In genomic region chr3:37465174-37465573, GRCh38 we compare ENCODE assay signal across 20 cellular contexts. TPM values are rescaled to one million over a fixed set of nuclear protein-coding genes. Genes with fewer than 3 reads are reported as not detected.
DNase-seq lines count a peak whose midpoint lies in the region; TF ChIP-seq lines count a peak whose summit lies in the region.
"Had no signal": no experiment of that assay in that cellular context is flagged by ENCODE, and none has a peak within 500 bp of the region (broad histone marks: within the 10 kb centered on the region; RNA-seq: fewer than 3 reads in every experiment).

No MANE protein-coding gene starts in this region.

- H3K27ac Mint-ChIP-seq in endodermal cell (no peak overlapping the region), neural crest cell (ENCODE audit: unreplicated experiment) (peak overlapping the region; percentile 6)
- no peak overlapping the region for H3K27ac Mint-ChIP-seq in T-helper 2 cell treated with Interferon-gamma antibody and Interleukin-4, amounts not matched to agents 5 μg/mL and 100 μg/mL, for 36 hours
- H3K27ac Mint-ChIP-seq: CD4-positive, CD25-positive, alpha-beta regulatory T cell; CD8-positive, alpha-beta T cell had no signal

- peaks cover 14 to 32% (median 17%) of the 10 kb centered on the region in 11 experiments for H3K9me3 ChIP-seq in BLaER1 treated with 17β-estradiol and CSF1 and Interleukin-3, amounts not matched to agents 10 nM and 100 nM (replicated peaks in 1 of 11)
- H3K9me3 ChIP-seq in adrenal gland (replicated peaks in 1 of 3) (peaks cover 0 to 6% (median 0%) of the 10 kb centered on the region in 3 donors), endodermal cell (ENCODE audit: control insufficient read depth, low read length) (peaks cover 12% of the 10 kb centered on the region)
- H3K9me3 ChIP-seq: A549, BE2C had no signal

- H3K27me3 Mint-ChIP-seq in endodermal cell (ENCODE audit: insufficient read depth) = peaks cover 1% of the 10 kb centered on the region
- no peaks in the 10 kb centered on the region for H3K27me3 Mint-ChIP-seq in neural crest cell (ENCODE audit: low read depth)
- H3K27me3 Mint-ChIP-seq in T-helper 2 cell treated with Interferon-gamma antibody and Interleukin-4, amounts not matched to agents 5 μg/mL and 100 μg/mL, for 36 hours (ENCODE audit: low read depth) = peaks cover 10% of the 10 kb centered on the region

- H3K4me3 ChIP-seq in BLaER1 treated with 17β-estradiol and CSF1 and Interleukin-3, amounts not matched to agents 10 nM and 100 nM = no peak overlapping the region
- H3K4me3 ChIP-seq in adrenal gland (no peak overlapping the region), endodermal cell (ENCODE audit: low read length) (no peak overlapping the region)
- H3K4me3 ChIP-seq: A549 had no signal

- no peak overlapping the region for H3K4me3 Mint-ChIP-seq in endodermal cell
- H3K4me3 Mint-ChIP-seq in neural crest cell = no peak overlapping the region
- H3K4me3 Mint-ChIP-seq in T-helper 2 cell treated with Interferon-gamma antibody and Interleukin-4, amounts not matched to agents 5 μg/mL and 100 μg/mL, for 36 hours = no peak overlapping the region
- H3K4me3 Mint-ChIP-seq: CD4-positive, CD25-positive, alpha-beta regulatory T cell; CD8-positive, alpha-beta T cell had no signal

- TF ChIP-seq CTCF in adrenal gland (IDR thresholded peaks at IDR 0.05) (no peak), endodermal cell (conservative IDR thresholded peaks at IDR 0.05) (no peak), neural crest cell (conservative IDR thresholded peaks at IDR 0.05) (no peak)

- peaks cover 0 to 54% (median 0%) of the 10 kb centered on the region in 11 experiments; a peak in 6 of 22 replicates for H4K20me1 ChIP-seq in BLaER1 treated with 17β-estradiol and CSF1 and Interleukin-3, amounts not matched to agents 10 nM and 100 nM

- peaks cover 16% of the 10 kb centered on the region for H3K36me3 Mint-ChIP-seq in endodermal cell (ENCODE audit: low read depth)
- H3K36me3 Mint-ChIP-seq in neural crest cell (ENCODE audit: low read depth) = no peaks in the 10 kb centered on the region
- no peaks in the 10 kb centered on the region for H3K36me3 Mint-ChIP-seq in T-helper 2 cell treated with Interferon-gamma antibody and Interleukin-4, amounts not matched to agents 5 μg/mL and 100 μg/mL, for 36 hours (ENCODE audit: low read depth)
- H3K36me3 Mint-ChIP-seq: CD4-positive, CD25-positive, alpha-beta regulatory T cell; CD8-positive, alpha-beta T cell had no signal

- peaks cover 0 to 13% (median 0%) of the 10 kb centered on the region in 11 experiments; a peak in 3 of 22 replicates for H3K36me3 ChIP-seq in BLaER1 treated with 17β-estradiol and CSF1 and Interleukin-3, amounts not matched to agents 10 nM and 100 nM
- H3K36me3 ChIP-seq in adrenal gland (replicated peaks in 1 of 2) (no peaks in the 10 kb centered on the region), endodermal cell (ENCODE audit: control insufficient read depth, insufficient read depth, low read length) (no peaks in the 10 kb centered on the region)
- H3K36me3 ChIP-seq: BE2C had no signal

- H3K4me2 ChIP-seq in BLaER1 treated with 17β-estradiol and CSF1 and Interleukin-3, amounts not matched to agents 10 nM and 100 nM = peak overlapping the region in 8 of 11 experiments; percentile 12 to 77 (median 62); a peak in 13 of 22 replicates
- H3K4me2 ChIP-seq: A549 had no signal

- WGBS in adrenal gland, 4 donors = 71 to 76% (median 73%) methylated on average over 4 of the region's 4 CpGs
- WGBS in endodermal cell (ENCODE audit: insufficient coverage in 1 of 2, insufficient read length in 1 of 2), 2 experiments = 85 to 89% methylated on average over 2 to 4 of the region's 4 CpGs

- H3K27ac ChIP-seq in BLaER1 treated with 17β-estradiol and CSF1 and Interleukin-3, amounts not matched to agents 10 nM and 100 nM = no peak overlapping the region
- H3K27ac ChIP-seq in adrenal gland = peak overlapping the region in 3 of 5 donors; percentile 20 to 63 (median 39)
- no peak overlapping the region for H3K27ac ChIP-seq in endodermal cell (ENCODE audit: low read depth, low read length)
- H3K27ac ChIP-seq: A549, C4-2B had no signal

- H3K9ac ChIP-seq in BLaER1 treated with 17β-estradiol and CSF1 and Interleukin-3, amounts not matched to agents 10 nM and 100 nM = no peak overlapping the region
- H3K9ac ChIP-seq in endodermal cell (ENCODE audit: extremely low read depth, low read length, poor library complexity, severe bottlenecking) = no peak overlapping the region

- peaks cover 0 to 51% (median 47%) of the 10 kb centered on the region in 10 experiments; a peak in 16 of 20 replicates for H3K4me1 ChIP-seq in BLaER1 treated with 17β-estradiol and CSF1 and Interleukin-3, amounts not matched to agents 10 nM and 100 nM
- peaks cover 14 to 49% of the 10 kb centered on the region in 2 donors for H3K4me1 ChIP-seq in adrenal gland (replicated peaks in 1 of 2)
- H3K4me1 ChIP-seq in endodermal cell (ENCODE audit: control insufficient read depth, insufficient read depth, low read length) = no peaks in the 10 kb centered on the region
- H3K4me1 ChIP-seq: A549, BE2C had no signal

- H3K9me3 Mint-ChIP-seq in endodermal cell (peaks cover 3% of the 10 kb centered on the region), neural crest cell (no peaks in the 10 kb centered on the region)
- H3K9me3 Mint-ChIP-seq in T-helper 2 cell treated with Interferon-gamma antibody and Interleukin-4, amounts not matched to agents 5 μg/mL and 100 μg/mL, for 36 hours = peaks cover 6% of the 10 kb centered on the region
- H3K9me3 Mint-ChIP-seq: CD8-positive, alpha-beta T cell had no signal

- no peak for DNase-seq in adrenal gland
- DNase-seq in endodermal cell = peak; percentile 72
- DNase-seq in neural crest cell (ENCODE audit: low read depth, low spot score) = no peak
- no peak for DNase-seq in T-helper 2 cell treated with Interferon-gamma antibody and Interleukin-4, amounts not matched to agents 5 μg/mL and 100 μg/mL, for 36 hours (ENCODE audit: low spot score)
- DNase-seq in activated naive CD4-positive, alpha-beta T cell treated with Interleukin-2 at 50 U/mL for 16 hours = no peak
- no peak for DNase-seq in HUDEP-2 (lab: John Stamatoyannopoulos, UW; ENCODE audit: unreplicated experiment in 76 of 76)
- DNase-seq: 8988T; ACHN; AML-193; BE2C; Caco-2; CD4-positive, CD25-positive, alpha-beta regulatory T cell; CD8-positive, alpha-beta T cell; DMS153; DND-41; GOT3; H7 had no signal

- intact Hi-C loops in adrenal gland (cut with DNase I) = no loop called here

- peaks cover 6 to 41% (median 26%) of the 10 kb centered on the region in 11 experiments; a peak in 19 of 22 replicates for H3K27me3 ChIP-seq in BLaER1 treated with 17β-estradiol and CSF1 and Interleukin-3, amounts not matched to agents 10 nM and 100 nM
- H3K27me3 ChIP-seq in adrenal gland = no peaks in the 10 kb centered on the region
- H3K27me3 ChIP-seq in endodermal cell (ENCODE audit: control insufficient read depth, insufficient read depth, low read length, poor library complexity, severe bottlenecking) = no peaks in the 10 kb centered on the region
- H3K27me3 ChIP-seq: BE2C had no signal

- TF ChIP-seq POLR2A in adrenal gland (IDR thresholded peaks at IDR 0.05) = no peak

- peaks cover 30% of the 10 kb centered on the region for H3K4me1 Mint-ChIP-seq in endodermal cell
- H3K4me1 Mint-ChIP-seq in neural crest cell = peaks cover 21% of the 10 kb centered on the region
- no peaks in the 10 kb centered on the region for H3K4me1 Mint-ChIP-seq in T-helper 2 cell treated with Interferon-gamma antibody and Interleukin-4, amounts not matched to agents 5 μg/mL and 100 μg/mL, for 36 hours (ENCODE audit: low read depth)
- H3K4me1 Mint-ChIP-seq: CD4-positive, CD25-positive, alpha-beta regulatory T cell had no signal

RNA-seq across cellular contexts. Expression of gene ITGA9, which starts 13.2 kb away (rescaled TPM):
- total RNA-seq in adrenal gland = 10 to 100 TPM; 48.6 to 81.1 (median 54.9) TPM
- 10 to 100 TPM; 10.5 to 22.7 (median 16.5) TPM for polyA plus RNA-seq in adrenal gland
- 10 to 100 TPM; 85.8 to 90.7 TPM for total RNA-seq in endodermal cell
- 5.6 TPM for polyA plus RNA-seq in endodermal cell (2013, experiment 1 of 2)
- polyA plus RNA-seq in endodermal cell (2013, experiment 2 of 2) = 8.2 TPM
- total RNA-seq in neural crest cell = 11.7 and 12.9 TPM in 2 replicates
- total RNA-seq: CD8-positive, alpha-beta T cell had no signal
- polyA plus RNA-seq: CD4-positive, CD25-positive, alpha-beta regulatory T cell had no signal

Comparison
In these comparisons a context has a peak if more than half of its experiments do, and no peak if none do; other contexts are left out.
1. H3K27ac ChIP-seq: peak in adrenal gland (3 of 5); none in BLaER1 treated with 17β-estradiol and CSF1 and Interleukin-3, amounts not matched to agents 10 nM and 100 nM (0 of 11) and endodermal cell (single experiment).